ENCODE assay signal across 9 cellular contexts in genomic region chr17:49388290-49388640, GRCh38. TPM values are rescaled to one million over a fixed set of nuclear protein-coding genes. Genes with fewer than 3 reads are reported as not detected.
DNase-seq lines count a peak whose midpoint lies in the region; ATAC-seq lines count a peak whose summit lies in the region.
"Had no signal": no experiment of that assay in that cellular context is flagged by ENCODE, and none has a peak within 500 bp of the region (broad histone marks: within the 10 kb centered on the region; RNA-seq: fewer than 3 reads in every experiment).

No MANE protein-coding gene starts in this region.

- no peaks in the 10 kb centered on the region for H3K36me3 Mint-ChIP-seq in activated CD4-positive, alpha-beta memory T cell treated with anti-CD3 and anti-CD28 coated beads, Interleukin-2, amount 10 ng/mL, durations not matched to agents 7 days and 5 days (ENCODE audit: low read depth)
- H3K36me3 Mint-ChIP-seq in stimulated activated effector memory CD8-positive, alpha-beta T cell treated with anti-CD3 and anti-CD28 coated beads, Interleukin-12 subunit alpha, Interleukin-12 subunit beta, amount 100 ng/mL, for 72 hours: peaks cover 12% of the 10 kb centered on the region

- H3K27ac Mint-ChIP-seq in activated CD4-positive, alpha-beta memory T cell treated with anti-CD3 and anti-CD28 coated beads, Interleukin-2, amount 10 ng/mL, durations not matched to agents 7 days and 5 days: peak overlapping the region; percentile 94
- peak overlapping the region; percentile 99 for H3K27ac Mint-ChIP-seq in stimulated activated effector memory CD8-positive, alpha-beta T cell treated with anti-CD3 and anti-CD28 coated beads, Interleukin-12 subunit alpha, Interleukin-12 subunit beta, amount 100 ng/mL, for 72 hours

- DNase-seq in SIG-M5 treated with dmso at 0.1 percent for 504 hours (lab: John Stamatoyannopoulos, UW; ENCODE audit: unreplicated experiment) (peak; percentile 48), SIG-M5 (lab: John Stamatoyannopoulos, UW) (no peak), NCI-H226 (no peak), middle frontal gyrus (ENCODE audit: extremely low spot score, low spot score) (no peak)
- peak; percentile 48 for DNase-seq in activated CD4-positive, alpha-beta memory T cell treated with anti-CD3 and anti-CD28 coated beads, Interleukin-2, amount 10 ng/mL, durations not matched to agents 7 days and 5 days
- peak in 1 of 2 donors; percentile 57 for DNase-seq in stimulated activated effector memory CD8-positive, alpha-beta T cell treated with anti-CD3 and anti-CD28 coated beads, Interleukin-12 subunit alpha, Interleukin-12 subunit beta, amount 100 ng/mL, for 72 hours (ENCODE audit: low spot score in 2 of 2)
- DNase-seq: WERI-Rb-1 had no signal

- peaks cover 60% of the 10 kb centered on the region for H3K4me1 Mint-ChIP-seq in activated CD4-positive, alpha-beta memory T cell treated with anti-CD3 and anti-CD28 coated beads, Interleukin-2, amount 10 ng/mL, durations not matched to agents 7 days and 5 days
- H3K4me1 Mint-ChIP-seq in stimulated activated effector memory CD8-positive, alpha-beta T cell treated with anti-CD3 and anti-CD28 coated beads, Interleukin-12 subunit alpha, Interleukin-12 subunit beta, amount 100 ng/mL, for 72 hours: peaks cover 58% of the 10 kb centered on the region

- POLR2A ChIA-PET in activated CD4-positive, alpha-beta memory T cell treated with anti-CD3 and anti-CD28 coated beads, Interleukin-2, amount 10 ng/mL, durations not matched to agents 7 days and 5 days (lab: Charles Lee): interaction anchor here (1.1 to 7.3 kb wide), 10 partner anchors 17 to 320 kb away, joined by 3 to 71 read pairs (median 6); partner anchors contain the start of genes PHB1, SLC35B1 and ZNF652

- H3K27me3 Mint-ChIP-seq in activated CD4-positive, alpha-beta memory T cell treated with anti-CD3 and anti-CD28 coated beads, Interleukin-2, amount 10 ng/mL, durations not matched to agents 7 days and 5 days: peaks cover 4% of the 10 kb centered on the region

- ATAC-seq in HG03442 (IDR thresholded peaks at IDR 0.05; ENCODE audit: unreplicated experiment) (peak; percentile 36), HG02571 (IDR thresholded peaks at IDR 0.05; ENCODE audit: unreplicated experiment) (no peak)
- peak; percentile 58 for ATAC-seq in stimulated activated effector memory CD8-positive, alpha-beta T cell treated with anti-CD3 and anti-CD28 coated beads, Interleukin-12 subunit alpha, Interleukin-12 subunit beta, amount 100 ng/mL, for 72 hours

- no peaks in the 10 kb centered on the region for H3K9me3 Mint-ChIP-seq in activated CD4-positive, alpha-beta memory T cell treated with anti-CD3 and anti-CD28 coated beads, Interleukin-2, amount 10 ng/mL, durations not matched to agents 7 days and 5 days
- no peaks in the 10 kb centered on the region for H3K9me3 Mint-ChIP-seq in stimulated activated effector memory CD8-positive, alpha-beta T cell treated with anti-CD3 and anti-CD28 coated beads, Interleukin-12 subunit alpha, Interleukin-12 subunit beta, amount 100 ng/mL, for 72 hours

- CTCF ChIA-PET in activated CD4-positive, alpha-beta memory T cell treated with anti-CD3 and anti-CD28 coated beads, Interleukin-2, amount 10 ng/mL, durations not matched to agents 7 days and 5 days (lab: Charles Lee): interaction anchor here (0.6 to 4.8 kb wide), 5 partner anchors 19 to 706 kb away, joined by 3 to 22 read pairs (median 13); no protein-coding TSS in a partner anchor

- H3K4me3 Mint-ChIP-seq in activated CD4-positive, alpha-beta memory T cell treated with anti-CD3 and anti-CD28 coated beads, Interleukin-2, amount 10 ng/mL, durations not matched to agents 7 days and 5 days: peak overlapping the region; percentile 57
- peak overlapping the region; percentile 69 for H3K4me3 Mint-ChIP-seq in stimulated activated effector memory CD8-positive, alpha-beta T cell treated with anti-CD3 and anti-CD28 coated beads, Interleukin-12 subunit alpha, Interleukin-12 subunit beta, amount 100 ng/mL, for 72 hours

RNA-seq across cellular contexts. Expression of gene ZNF652, which starts 26.2 kb away (rescaled TPM):
- total RNA-seq in activated CD4-positive, alpha-beta memory T cell treated with anti-CD3 and anti-CD28 coated beads, Interleukin-2, amount 10 ng/mL, durations not matched to agents 7 days and 5 days: 10 to 100 TPM; 37.7 to 42.6 TPM

RNA-seq across cellular contexts. Expression of gene PHB1, which starts 26.4 kb away (rescaled TPM):
- 100 to 1,000 TPM; 103 to 105 TPM for total RNA-seq in activated CD4-positive, alpha-beta memory T cell treated with anti-CD3 and anti-CD28 coated beads, Interleukin-2, amount 10 ng/mL, durations not matched to agents 7 days and 5 days

Comparison
In these comparisons a context has a peak if more than half of its experiments do, and no peak if none do; other contexts are left out.
1. DNase-seq: peak in SIG-M5 treated with dmso at 0.1 percent for 504 hours (single experiment) and activated CD4-positive, alpha-beta memory T cell treated with anti-CD3 and anti-CD28 coated beads, Interleukin-2, amount 10 ng/mL, durations not matched to agents 7 days and 5 days (single experiment); none in SIG-M5 (single experiment), NCI-H226 (single experiment) and middle frontal gyrus (single experiment).